ENCODE assay signal across 8 cellular contexts in genomic region chr1:180631766-180632325, GRCh38. TPM values are rescaled to one million over a fixed set of nuclear protein-coding genes. Genes with fewer than 3 reads are reported as not detected.
DNase-seq lines count a peak whose midpoint lies in the region; ATAC-seq, FAIRE-seq and TF ChIP-seq lines count a peak whose summit lies in the region.

XPR1 (plus strand) TSS chr1:180632022; CDS start chr1:180632202, 180 bp downstream.

- H3K4me1 ChIP-seq in pancreas (peaks cover 0 to 41% (median 40%) of the 10 kb centered on the region in 3 donors), tibial artery (peaks cover 0 to 36% (median 15%) of the 10 kb centered on the region in 4 donors)

- H3K79me2 ChIP-seq in SU-DHL-6 (ENCODE audit: insufficient read depth, low read length): peaks cover 22% of the 10 kb centered on the region; the same call in 1 of the 2 replicates

- peaks cover 1% of the 10 kb centered on the region for H3K36me3 Mint-ChIP-seq in activated naive CD8-positive, alpha-beta T cell treated with anti-CD3 and anti-CD28 coated beads, Interleukin-2, amount 10 ng/mL, durations not matched to agents 7 days and 5 days

- no peak within 1 kb of the TSS for H3K4me3 Mint-ChIP-seq in activated naive CD8-positive, alpha-beta T cell treated with anti-CD3 and anti-CD28 coated beads, Interleukin-2, amount 10 ng/mL, durations not matched to agents 7 days and 5 days

- H3K4me3 ChIP-seq in SU-DHL-6 (ENCODE audit: insufficient read depth, low read length, poor library complexity, severe bottlenecking) (peak within 1 kb of the TSS; percentile 82), pancreas (peak within 1 kb of the TSS; percentile 84 to 97 (median 91)), tibial artery (peak within 1 kb of the TSS; percentile 73 to 74)

- peak; percentile 97 for ATAC-seq in HG02678 (IDR thresholded peaks at IDR 0.05; ENCODE audit: unreplicated experiment)
- ATAC-seq in activated naive CD8-positive, alpha-beta T cell treated with anti-CD3 and anti-CD28 coated beads, Interleukin-2, amount 10 ng/mL, durations not matched to agents 7 days and 5 days (ENCODE audit: low read depth): peak; percentile 96
- peak; percentile 99 for ATAC-seq in Right ventricle myocardium inferior
- peak; percentile 95 to 98 (median 96) for ATAC-seq in pancreas

- POLR2A ChIA-PET in activated naive CD8-positive, alpha-beta T cell treated with anti-CD3 and anti-CD28 coated beads, Interleukin-2, amount 10 ng/mL, durations not matched to agents 7 days and 5 days (lab: Charles Lee): interaction anchor here (0.6 to 1.5 kb wide), 3 partner anchors 46 to 131 kb away, joined by 4 to 6 read pairs (median 5); no protein-coding TSS in a partner anchor

- H3F3A ChIP-seq in SU-DHL-6 (ENCODE audit: insufficient read depth): no peaks in the 10 kb centered on the region

- H3K27ac Mint-ChIP-seq in activated naive CD8-positive, alpha-beta T cell treated with anti-CD3 and anti-CD28 coated beads, Interleukin-2, amount 10 ng/mL, durations not matched to agents 7 days and 5 days: peak within 1 kb of the TSS; percentile 90

- intact Hi-C loops in Right ventricle myocardium inferior (cut with DNase I): loop anchor here (1.0 to 2.0 kb wide), 3 partner anchors 35 to 225 kb away; no protein-coding TSS in a partner anchor
- intact Hi-C loops in pancreas (cut with DNase I): no loop called here
- intact Hi-C loops in tibial artery (cut with DNase I; ENCODE audit: low total_unique reads): no loop called here

- H3K27ac ChIP-seq in SU-DHL-6 (ENCODE audit: low read depth, low read length): peak within 1 kb of the TSS; percentile 62
- peak within 1 kb of the TSS; percentile 72 to 91 (median 84) for H3K27ac ChIP-seq in pancreas
- peak within 1 kb of the TSS; percentile 83 to 86 for H3K27ac ChIP-seq in tibial artery

- WGBS in pancreas, 2 donors: 0% methylated on average over 36 to 41 of the region's 41 CpGs

- DNase-seq in NCI-H128 (lab: John Stamatoyannopoulos, UW; ENCODE audit: unreplicated experiment) (peak; percentile 97), Right ventricle myocardium inferior (ENCODE audit: missing footprints) (peak; percentile 98), pancreas (peak; percentile 96 to 99 (median 99)), tibial artery (peak; percentile 97 to 99)
- DNase-seq in activated naive CD8-positive, alpha-beta T cell treated with anti-CD3 and anti-CD28 coated beads, Interleukin-2, amount 10 ng/mL, durations not matched to agents 7 days and 5 days: peak; percentile 90

- no peaks in the 10 kb centered on the region for H3K9me2 ChIP-seq in SU-DHL-6 (replicated peaks; ENCODE audit: insufficient read depth, low read length)

- H3K36me3 ChIP-seq in SU-DHL-6 (ENCODE audit: low read length) (no peaks in the 10 kb centered on the region), pancreas (no peaks in the 10 kb centered on the region), tibial artery (no peaks in the 10 kb centered on the region)

- peaks cover 5% of the 10 kb centered on the region for H3K27me3 Mint-ChIP-seq in activated naive CD8-positive, alpha-beta T cell treated with anti-CD3 and anti-CD28 coated beads, Interleukin-2, amount 10 ng/mL, durations not matched to agents 7 days and 5 days

- H3K9me3 Mint-ChIP-seq in activated naive CD8-positive, alpha-beta T cell treated with anti-CD3 and anti-CD28 coated beads, Interleukin-2, amount 10 ng/mL, durations not matched to agents 7 days and 5 days: no peaks in the 10 kb centered on the region

- peaks cover 2% of the 10 kb centered on the region for H3K4me1 Mint-ChIP-seq in activated naive CD8-positive, alpha-beta T cell treated with anti-CD3 and anti-CD28 coated beads, Interleukin-2, amount 10 ng/mL, durations not matched to agents 7 days and 5 days

- peak within 1 kb of the TSS; percentile 84 for H3K4me2 ChIP-seq in SU-DHL-6 (ENCODE audit: low read depth, low read length, poor library complexity, severe bottlenecking)

- peak within 1 kb of the TSS; percentile 69 for H3K9ac ChIP-seq in SU-DHL-6 (ENCODE audit: low read length)

- peak within 1 kb of the TSS; percentile 76 for H2AFZ ChIP-seq in SU-DHL-6 (ENCODE audit: low read depth, low read length, severe bottlenecking)

- H3K9me3 ChIP-seq in SU-DHL-6 (ENCODE audit: insufficient read depth, low read length) (no peaks in the 10 kb centered on the region), pancreas (no peaks in the 10 kb centered on the region), tibial artery (no peaks in the 10 kb centered on the region)

- 0 out of 3 replicates have a peak, but pooled peaks have one; percentile 31 for TF ChIP-seq CTCF in GM12872 (IDR thresholded peaks at IDR 0.05; ENCODE audit: insufficient read depth, low read depth, low read length)
- peak; percentile 17 for TF ChIP-seq CTCF in SU-DHL-6 (IDR thresholded peaks at IDR 0.05; ENCODE audit: insufficient read depth, low read length, poor library complexity, severe bottlenecking)
- peak in 1 of 4 donors; percentile 32 for TF ChIP-seq CTCF in pancreas (IDR thresholded peaks at IDR 0.05)
- TF ChIP-seq CTCF in tibial artery (IDR thresholded peaks at IDR 0.05): peak; percentile 33 to 41

- FAIRE-seq in pancreas (lab: Jason Lieb, UNC): peak; percentile 93

- H4K20me1 ChIP-seq in SU-DHL-6 (ENCODE audit: low read depth, low read length): no peaks in the 10 kb centered on the region

- no peaks in the 10 kb centered on the region for H3K27me3 ChIP-seq in SU-DHL-6 (ENCODE audit: low read length)
- H3K27me3 ChIP-seq in pancreas: no peaks in the 10 kb centered on the region
- H3K27me3 ChIP-seq in tibial artery: no peaks in the 10 kb centered on the region

RNA-seq across cellular contexts. Expression of gene XPR1, which starts in this region (rescaled TPM):
- total RNA-seq in activated naive CD8-positive, alpha-beta T cell treated with anti-CD3 and anti-CD28 coated beads, Interleukin-2, amount 10 ng/mL, durations not matched to agents 7 days and 5 days: 10 to 100 TPM; 16.5 to 17.5 TPM
- total RNA-seq in Right ventricle myocardium inferior: 35.8 TPM
- 10 to 100 TPM; 10.6 to 25.3 (median 15.2) TPM for total RNA-seq in pancreas
- polyA plus RNA-seq in pancreas: 1 to 10 TPM; 3.4 to 7.5 TPM

Comparison
In these comparisons a context has a peak if more than half of its experiments do, and no peak if none do; other contexts are left out.
1. Peak in every context shown above with its lines: DNase-seq, ATAC-seq, H3K4me3 ChIP-seq and H3K27ac ChIP-seq.